9 cellular contexts compared by ENCODE assay signal in the genomic region with DNA sequence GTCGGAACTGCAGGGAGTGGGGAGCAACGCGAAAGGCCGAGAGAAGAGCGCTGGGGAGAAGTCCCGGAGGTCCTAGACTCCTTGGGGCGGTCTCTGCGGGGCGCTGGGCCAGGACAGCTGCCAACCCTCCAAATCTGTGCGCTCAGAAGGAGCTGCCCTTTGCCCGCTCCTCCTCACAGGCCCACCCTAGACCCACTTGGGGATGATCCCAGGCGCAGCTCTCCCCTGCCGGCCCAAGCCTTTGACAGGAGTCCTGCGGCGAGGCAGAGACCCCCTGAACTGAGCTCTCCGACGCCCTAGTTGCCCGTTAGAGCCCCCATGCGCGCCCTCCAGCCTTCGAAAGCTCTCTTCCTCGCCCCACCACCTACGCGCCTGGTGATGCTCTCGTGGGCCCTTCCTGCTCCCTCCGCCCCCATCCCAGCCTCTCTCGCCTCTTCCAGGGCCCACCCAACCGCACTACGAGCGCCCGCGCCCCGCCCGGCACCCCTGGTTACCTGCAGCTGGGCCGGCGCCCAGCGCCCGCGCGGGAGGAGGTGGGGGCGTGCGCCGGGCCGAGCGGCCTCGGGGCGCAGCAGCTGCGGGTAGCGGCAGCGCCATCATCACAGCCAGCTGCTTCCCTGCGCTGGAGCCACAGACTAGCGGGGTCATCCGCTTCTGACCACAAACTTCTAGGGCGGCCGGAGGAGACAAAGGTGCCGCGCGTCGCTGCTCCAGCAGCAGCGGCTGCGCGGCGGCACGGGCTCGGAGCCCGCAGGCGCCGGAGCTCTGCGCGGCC.
DNase-seq lines count a peak whose midpoint lies in the region; ATAC-seq, FAIRE-seq and TF ChIP-seq lines count a peak whose summit lies in the region.
"Had no signal": no experiment of that assay in that cellular context is flagged by ENCODE, and none has a peak within 500 bp of the region (broad histone marks: within the 10 kb centered on the region; RNA-seq: fewer than 3 reads in every experiment).

No MANE protein-coding gene starts in this region.

- no peak overlapping the region for H2BK20ac ChIP-seq in H9 (ENCODE audit: low read depth, low read length, poor library complexity, severe bottlenecking)

- H3K56ac ChIP-seq in H9 (ENCODE audit: insufficient read length, low read depth, low read length): no peak overlapping the region

- H3K79me2 ChIP-seq in H9 (ENCODE audit: insufficient read depth, low read length): no peaks in the 10 kb centered on the region
- peaks cover 6% of the 10 kb centered on the region for H3K79me2 ChIP-seq in astrocyte (ENCODE audit: insufficient read depth, low read length)

- no peak overlapping the region for H4K5ac ChIP-seq in H9 (ENCODE audit: insufficient read length, low read depth, low read length)

- H3K14ac ChIP-seq in H9 (ENCODE audit: insufficient read depth, low read length): no peak overlapping the region

- H3K4ac ChIP-seq in H9 (ENCODE audit: low read depth, low read length): no peak overlapping the region

- peak overlapping the region; percentile 62 for H3K4me3 ChIP-seq in astrocyte (ENCODE audit: insufficient read depth, low read depth, low read length)
- peak overlapping the region; percentile 6 for H3K4me3 ChIP-seq in naive thymus-derived CD4-positive, alpha-beta T cell (ENCODE audit: low read length)

- no peak overlapping the region for H4K91ac ChIP-seq in H9 (ENCODE audit: insufficient read length, low read depth, low read length)

- H3K4me1 Mint-ChIP-seq in H9: peaks cover 16 to 36% of the 10 kb centered on the region in 2 experiments
- H3K4me1 Mint-ChIP-seq in astrocyte (ENCODE audit: low read depth, unreplicated experiment): no peaks in the 10 kb centered on the region
- peaks cover 2 to 49% (median 38%) of the 10 kb centered on the region in 7 donors for H3K4me1 Mint-ChIP-seq in naive thymus-derived CD4-positive, alpha-beta T cell

- H3K9me3 ChIP-seq in H9 (ENCODE audit: control insufficient read depth, low read depth, low read length) (no peaks in the 10 kb centered on the region), astrocyte (ENCODE audit: insufficient read depth, low read depth, low read length) (no peaks in the 10 kb centered on the region)
- no peaks in the 10 kb centered on the region for H3K9me3 ChIP-seq in naive thymus-derived CD4-positive, alpha-beta T cell (ENCODE audit: control insufficient read depth in 2 of 3, low read length in 3 of 3)
- H3K9me3 ChIP-seq: pancreas had no signal

- DNase-seq in H9: peak; percentile 60
- peak; percentile 54 for DNase-seq in astrocyte (ENCODE audit: low read depth)
- DNase-seq in naive thymus-derived CD4-positive, alpha-beta T cell: peak in 1 of 9 donors; percentile 24
- no peak for DNase-seq in activated CD4-positive, CD25-positive, alpha-beta regulatory T cell (lab: John Stamatoyannopoulos, UW)

- WGBS in H9 (ENCODE audit: extremely low coverage, insufficient read length, low lambda C conversion rate): no CpG with 5 or more reads among the region's 70 CpGs

- H4K20me1 ChIP-seq in H9 (ENCODE audit: control insufficient read depth, insufficient read depth, insufficient read length) (no peaks in the 10 kb centered on the region), astrocyte (ENCODE audit: insufficient read depth, low read length) (peaks cover 9% of the 10 kb centered on the region)

- no peak overlapping the region for H3K18ac ChIP-seq in H9 (ENCODE audit: insufficient read length, low read depth, low read length)

- H3T11ph ChIP-seq in H9 (ENCODE audit: low read length): no peak overlapping the region

- no peak overlapping the region for H3K9ac ChIP-seq in H9 (ENCODE audit: extremely low read depth, insufficient read length, low read length)
- H3K9ac ChIP-seq in astrocyte (ENCODE audit: low read length): peak overlapping the region; percentile 59

- H2AK5ac ChIP-seq in H9 (ENCODE audit: insufficient read length, low read length): no peak overlapping the region

- no peaks in the 10 kb centered on the region for H3K36me3 ChIP-seq in astrocyte (ENCODE audit: insufficient read depth, low read length)
- no peaks in the 10 kb centered on the region for H3K36me3 ChIP-seq in naive thymus-derived CD4-positive, alpha-beta T cell (ENCODE audit: control insufficient read depth in 2 of 3, insufficient read depth in 3 of 3, low read length in 3 of 3)
- H3K36me3 ChIP-seq: pancreas had no signal

- H3K4me1 ChIP-seq in H9 (ENCODE audit: insufficient read depth, low read length): no peaks in the 10 kb centered on the region
- H3K4me1 ChIP-seq in astrocyte (ENCODE audit: insufficient read depth, low read length): peaks cover 19% of the 10 kb centered on the region
- H3K4me1 ChIP-seq in naive thymus-derived CD4-positive, alpha-beta T cell (ENCODE audit: control insufficient read depth in 2 of 2, insufficient read depth in 2 of 2, low read length in 2 of 2): peaks cover 0 to 34% of the 10 kb centered on the region in 2 donors
- H3K4me1 ChIP-seq: pancreas had no signal

- H2BK15ac ChIP-seq in H9 (ENCODE audit: low read depth, low read length): no peak overlapping the region

- no peak for ATAC-seq in naive thymus-derived CD4-positive, alpha-beta T cell
- no peak for ATAC-seq in GM19035 (IDR thresholded peaks at IDR 0.05; ENCODE audit: unreplicated experiment)
- no peak for ATAC-seq in HG03565 (IDR thresholded peaks at IDR 0.05; ENCODE audit: unreplicated experiment)
- no peak for ATAC-seq in HG03045 (IDR thresholded peaks at IDR 0.05; ENCODE audit: unreplicated experiment)

- TF ChIP-seq CTCF in 22Rv1 (IDR thresholded peaks at IDR 0.05) (no peak), H9 (conservative IDR thresholded peaks at IDR 0.05) (no peak), astrocyte (IDR thresholded peaks at IDR 0.05; ENCODE audit: insufficient read depth, low read depth, low read length) (no peak)

- H4K8ac ChIP-seq in H9 (replicated peaks; ENCODE audit: insufficient read length, low read depth, low read length): no peak overlapping the region

- H3K23ac ChIP-seq in H9 (ENCODE audit: insufficient read length, low read depth, low read length): no peak overlapping the region

- H2BK5ac ChIP-seq in H9 (ENCODE audit: insufficient read length, low read length): no peak overlapping the region

- H3K27me3 Mint-ChIP-seq in H9 (ENCODE audit: low read depth) (peaks cover 94% of the 10 kb centered on the region), astrocyte (ENCODE audit: low read depth, unreplicated experiment) (no peaks in the 10 kb centered on the region)
- H3K27me3 Mint-ChIP-seq in naive thymus-derived CD4-positive, alpha-beta T cell: peaks cover 36 to 65% (median 50%) of the 10 kb centered on the region in 5 donors

- H3K27ac Mint-ChIP-seq in H9 (no peak overlapping the region), astrocyte (ENCODE audit: unreplicated experiment) (no peak overlapping the region)
- H3K27ac Mint-ChIP-seq in naive thymus-derived CD4-positive, alpha-beta T cell: no peak overlapping the region

- CTCF ChIA-PET in naive thymus-derived CD4-positive, alpha-beta T cell (lab: Charles Lee): no interaction called here

- H3K23me2 ChIP-seq in H9 (ENCODE audit: insufficient read length, low read depth, low read length, poor library complexity, severe bottlenecking): peaks cover 37% of the 10 kb centered on the region

- no peak for FAIRE-seq in astrocyte (lab: Jason Lieb, UNC)
- FAIRE-seq: pancreas had no signal

- H3K79me1 ChIP-seq in H9 (ENCODE audit: insufficient read depth, low read depth, low read length, poor library complexity, severe bottlenecking): no peaks in the 10 kb centered on the region

- no peak overlapping the region for H2BK12ac ChIP-seq in H9 (ENCODE audit: insufficient read length, low read depth, low read length)

- H3K4me3 Mint-ChIP-seq in H9 (peak overlapping the region; percentile 38 to 81), astrocyte (ENCODE audit: unreplicated experiment) (no peak overlapping the region)
- peak overlapping the region; percentile 62 to 82 (median 76) for H3K4me3 Mint-ChIP-seq in naive thymus-derived CD4-positive, alpha-beta T cell

- peak overlapping the region; percentile 23 for H3K4me2 ChIP-seq in H9 (ENCODE audit: insufficient read depth, insufficient read length, low read length)
- peak overlapping the region; percentile 89 for H3K4me2 ChIP-seq in astrocyte (ENCODE audit: low read length)

- H2AFZ ChIP-seq in H9 (ENCODE audit: low read length): no peak overlapping the region
- H2AFZ ChIP-seq in astrocyte (ENCODE audit: low read depth, low read length): peak overlapping the region; percentile 69

- H3K9me3 Mint-ChIP-seq in H9: no peaks in the 10 kb centered on the region; a peak in 1 of 5 replicates
- H3K9me3 Mint-ChIP-seq in astrocyte (ENCODE audit: unreplicated experiment): peaks cover 19% of the 10 kb centered on the region
- peaks cover 0 to under 1% (median 0%) of the 10 kb centered on the region in 11 donors for H3K9me3 Mint-ChIP-seq in naive thymus-derived CD4-positive, alpha-beta T cell

- intact Hi-C loops in naive thymus-derived CD4-positive, alpha-beta T cell (cut with micrococcal nuclease): loop anchor here (5.0 kb wide), 2 partner anchors 63 to 1883 kb away; no protein-coding TSS in a partner anchor

- POLR2A ChIA-PET in naive thymus-derived CD4-positive, alpha-beta T cell (lab: Charles Lee): interaction anchor here (0.6 to 1.2 kb wide), 2 partner anchors 14 to 133 kb away, joined by 3 to 4 read pairs; no protein-coding TSS in a partner anchor

- no peak overlapping the region for H2BK120ac ChIP-seq in H9 (ENCODE audit: low read depth, low read length, poor library complexity, severe bottlenecking)

- no peaks in the 10 kb centered on the region for H3K36me3 Mint-ChIP-seq in H9 (ENCODE audit: insufficient read depth in 1 of 3, low read depth in 3 of 3)
- H3K36me3 Mint-ChIP-seq in astrocyte (ENCODE audit: low read depth, unreplicated experiment): no peaks in the 10 kb centered on the region
- no peaks in the 10 kb centered on the region for H3K36me3 Mint-ChIP-seq in naive thymus-derived CD4-positive, alpha-beta T cell

- H3K27me3 ChIP-seq in H9 (ENCODE audit: insufficient read depth, low read length): peaks cover 76% of the 10 kb centered on the region
- H3K27me3 ChIP-seq in astrocyte (ENCODE audit: insufficient read depth, low read length): peaks cover 39% of the 10 kb centered on the region
- H3K27me3 ChIP-seq in naive thymus-derived CD4-positive, alpha-beta T cell (ENCODE audit: control insufficient read depth in 2 of 2, insufficient read depth in 2 of 2, low read length in 2 of 2): peaks cover 12 to 39% of the 10 kb centered on the region in 2 donors

- H3K27ac ChIP-seq in 22Rv1 (peak overlapping the region; percentile 52), H9 (ENCODE audit: insufficient read length, low read depth, low read length) (no peak overlapping the region), astrocyte (ENCODE audit: low read depth, low read length) (no peak overlapping the region)
- H3K27ac ChIP-seq in naive thymus-derived CD4-positive, alpha-beta T cell (ENCODE audit: low read depth, low read length): no peak overlapping the region
- H3K27ac ChIP-seq: pancreas had no signal

Comparison
In these comparisons a context has a peak if more than half of its experiments do, and no peak if none do; other contexts are left out.
1. DNase-seq: peak in H9 (single experiment) and astrocyte (single experiment); none in activated CD4-positive, CD25-positive, alpha-beta regulatory T cell (0 of 4).